In the genomic region with DNA sequence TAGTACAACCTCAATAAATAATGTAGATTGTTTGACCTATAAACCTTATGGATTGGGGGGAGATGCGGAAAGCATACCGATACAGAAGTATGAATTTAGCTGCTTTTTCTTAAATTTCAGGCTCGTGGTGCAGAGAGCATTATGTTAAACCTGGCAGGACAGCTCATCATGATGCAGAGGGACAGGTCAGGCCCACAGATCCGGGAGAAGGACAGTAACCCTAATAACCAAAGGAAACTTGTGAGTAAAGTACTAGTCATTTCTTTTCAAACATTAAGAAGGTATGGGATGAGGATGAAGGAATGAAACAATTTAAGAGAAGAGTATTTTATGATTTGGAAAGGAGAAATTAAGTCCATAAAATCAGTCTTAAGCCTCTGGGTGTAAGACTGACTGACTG, we compare ENCODE assay signal across 1 cellular context.
TF ChIP-seq lines count a peak whose summit lies in the region.

No MANE protein-coding gene starts in this region.

TF ChIP-seq in IMR-90, 13 proteins besides CTCF, POLR2A, EP300 and RAD21:
- no peak for TF ChIP-seq CEBPB (IDR thresholded peaks at IDR 0.05; ENCODE audit: low read depth, low read length)
- TF ChIP-seq, protein P1, sequence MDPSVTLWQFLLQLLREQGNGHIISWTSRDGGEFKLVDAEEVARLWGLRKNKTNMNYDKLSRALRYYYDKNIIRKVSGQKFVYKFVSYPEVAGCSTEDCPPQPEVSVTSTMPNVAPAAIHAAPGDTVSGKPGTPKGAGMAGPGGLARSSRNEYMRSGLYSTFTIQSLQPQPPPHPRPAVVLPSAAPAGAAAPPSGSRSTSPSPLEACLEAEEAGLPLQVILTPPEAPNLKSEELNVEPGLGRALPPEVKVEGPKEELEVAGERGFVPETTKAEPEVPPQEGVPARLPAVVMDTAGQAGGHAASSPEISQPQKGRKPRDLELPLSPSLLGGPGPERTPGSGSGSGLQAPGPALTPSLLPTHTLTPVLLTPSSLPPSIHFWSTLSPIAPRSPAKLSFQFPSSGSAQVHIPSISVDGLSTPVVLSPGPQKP (IDR thresholded peaks at IDR 0.05; ENCODE audit: borderline replicate concordance, low read depth, low read length) = no peak
- TF ChIP-seq RCOR1 (IDR thresholded peaks at IDR 0.05; ENCODE audit: insufficient replicate concordance, low read length) = no peak
- no peak for TF ChIP-seq CHD1 (IDR thresholded peaks at IDR 0.05; ENCODE audit: low read depth, low read length)
- TF ChIP-seq, protein P2, sequence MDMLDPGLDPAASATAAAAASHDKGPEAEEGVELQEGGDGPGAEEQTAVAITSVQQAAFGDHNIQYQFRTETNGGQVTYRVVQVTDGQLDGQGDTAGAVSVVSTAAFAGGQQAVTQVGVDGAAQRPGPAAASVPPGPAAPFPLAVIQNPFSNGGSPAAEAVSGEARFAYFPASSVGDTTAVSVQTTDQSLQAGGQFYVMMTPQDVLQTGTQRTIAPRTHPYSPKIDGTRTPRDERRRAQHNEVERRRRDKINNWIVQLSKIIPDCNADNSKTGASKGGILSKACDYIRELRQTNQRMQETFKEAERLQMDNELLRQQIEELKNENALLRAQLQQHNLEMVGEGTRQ (IDR thresholded peaks at IDR 0.05; ENCODE audit: low read depth, low read length) = no peak
